ENCODE assay signal across 10 cellular contexts in genomic region chr1:17502326-17502778, GRCh38. TPM values are rescaled to one million over a fixed set of nuclear protein-coding genes. Genes with fewer than 3 reads are reported as not detected.
DNase-seq lines count a peak whose midpoint lies in the region; ATAC-seq, FAIRE-seq and TF ChIP-seq lines count a peak whose summit lies in the region.
"Had no signal": no experiment of that assay in that cellular context is flagged by ENCODE, and none has a peak within 500 bp of the region (broad histone marks: within the 10 kb centered on the region; RNA-seq: fewer than 3 reads in every experiment).

No MANE protein-coding gene starts in this region.

- no peak overlapping the region for H3K9ac ChIP-seq in mammary epithelial cell (ENCODE audit: insufficient read depth, low read length)

- intact Hi-C loops in mammary epithelial cell (cut with micrococcal nuclease): loop anchor here (1.0 kb wide), 3 partner anchors 70 to 1079 kb away; no protein-coding TSS in a partner anchor

- peak; percentile 9 for FAIRE-seq in islet of Langerhans (lab: Jason Lieb, UNC)
- FAIRE-seq: endometrium had no signal

- no peaks in the 10 kb centered on the region for H3K9me3 ChIP-seq in mammary epithelial cell (replicated peaks; ENCODE audit: insufficient read depth, low read length)

- no peaks in the 10 kb centered on the region for H3K36me3 ChIP-seq in mammary epithelial cell (ENCODE audit: insufficient read depth, low read length)

- no peaks in the 10 kb centered on the region for H3K4me1 Mint-ChIP-seq in T-cell
- H3K4me1 Mint-ChIP-seq: CD8-positive, alpha-beta memory T cell had no signal

- ATAC-seq in T-cell (replicated peaks in 1 of 4) (peak in 1 of 4 experiments; percentile 52), GM19351 (IDR thresholded peaks at IDR 0.05; ENCODE audit: unreplicated experiment) (no peak)

- H3K4me2 ChIP-seq in mammary epithelial cell (ENCODE audit: insufficient read depth, low read depth, low read length): no peak overlapping the region

- POLR2A ChIA-PET in T-cell (lab: Charles Lee): no interaction called here

- peak; percentile 68 for DNase-seq in NCI-H748 (lab: John Stamatoyannopoulos, UW; ENCODE audit: unreplicated experiment)
- DNase-seq in NCI-H748 treated with DMSO at 0.1 percent for 48 hours (lab: John Stamatoyannopoulos, UW): no peak
- DNase-seq in NCI-H1105 treated with DMSO at 0.1 percent for 48 hours (lab: John Stamatoyannopoulos, UW): peak; percentile 76
- DNase-seq in T-cell: peak in 22 of 34 experiments; percentile 4 to 42 (median 14)
- peak; percentile 52 for DNase-seq in mammary epithelial cell
- peak; percentile 50 for DNase-seq in smooth muscle cell of the brain vasculature (ENCODE audit: low read depth, low spot score)

- no peaks in the 10 kb centered on the region for H3K79me2 ChIP-seq in mammary epithelial cell (ENCODE audit: insufficient read depth, low read length)

- H3K27me3 Mint-ChIP-seq in T-cell: peaks cover 15 to 30% of the 10 kb centered on the region in 2 donors

- no peaks in the 10 kb centered on the region for H3K4me1 ChIP-seq in mammary epithelial cell (ENCODE audit: insufficient read depth, low read length)

- dilution Hi-C loops in mammary epithelial cell (cut with HindIII; ENCODE audit: low sequenced_read_pairs): no loop called here

- peaks cover 0 to 3% (median 0%) of the 10 kb centered on the region in 3 donors for H3K9me3 Mint-ChIP-seq in T-cell

- H3K27ac ChIP-seq in mammary epithelial cell (ENCODE audit: insufficient read depth, low read depth, low read length): no peak overlapping the region

- TF ChIP-seq CTCF in mammary epithelial cell (conservative IDR thresholded peaks at IDR 0.05 in 1 of 2, IDR thresholded peaks at IDR 0.05 in 1 of 2; ENCODE audit: extremely low read depth in 1 of 2, insufficient read depth in 1 of 2, low read depth in 1 of 2, low read length in 2 of 2): peak; percentile 90 to 96

- H3K4me3 ChIP-seq in mammary epithelial cell (replicated peaks in 1 of 3; ENCODE audit: insufficient read depth in 1 of 3, low read depth in 2 of 3, low read length in 3 of 3): no peak overlapping the region

- H3K4me3 Mint-ChIP-seq in T-cell: no peak overlapping the region
- H3K4me3 Mint-ChIP-seq: CD8-positive, alpha-beta memory T cell had no signal

- no peaks in the 10 kb centered on the region for H3K36me3 Mint-ChIP-seq in T-cell
- H3K36me3 Mint-ChIP-seq: CD8-positive, alpha-beta memory T cell had no signal

- no peaks in the 10 kb centered on the region for H3K27me3 ChIP-seq in mammary epithelial cell (ENCODE audit: insufficient read depth, low read length)

- no peaks in the 10 kb centered on the region for H4K20me1 ChIP-seq in mammary epithelial cell (ENCODE audit: insufficient read depth, low read length)

- 3% methylated on average over 12 of the region's 12 CpGs for WGBS in mammary epithelial cell (ENCODE audit: low coverage, missing lambda C conversion rate)

- BruUV-seq in mammary epithelial cell (replicated peaks; lab: Mats Ljungman, UMichigan): no TSS peak

- H2AFZ ChIP-seq in mammary epithelial cell (ENCODE audit: low read depth, low read length): no peak overlapping the region

- in situ Hi-C loops in mammary epithelial cell (cut with MboI; ENCODE audit: low sequenced_read_pairs in 2 of 2): loop anchor here (5.0 kb wide), 1 partner anchor 105 kb away; no protein-coding TSS in a partner anchor

- CTCF ChIA-PET in T-cell (lab: Charles Lee) (interaction anchor here in 1 of 2 donors (0.7 kb wide), 1 partner anchor 331 kb away, joined by 4 read pairs; no protein-coding TSS in a partner anchor), mammary epithelial cell (lab: Charles Lee; ENCODE audit: low non-redundant PET) (interaction anchor here (1.2 to 1.3 kb wide), 2 partner anchors 104 kb away, joined by 4 to 13 read pairs; no protein-coding TSS in a partner anchor)

- H3K27ac Mint-ChIP-seq in T-cell: no peak overlapping the region

RNA-seq across cellular contexts. Expression of gene ARHGEF10L, which starts 37.1 kb away (rescaled TPM):
- total RNA-seq in T-cell (under 1 TPM in 3 of 5 donors, not detected in 2; 0.12 to 0.30 (median 0.22) TPM), mammary epithelial cell (1 to 10 TPM; 3.4 to 5.3 TPM)
- 1.0 TPM for polyA plus RNA-seq in mammary epithelial cell
- polyA minus RNA-seq in mammary epithelial cell: 0.41 TPM
- polyA plus RNA-seq: CD8-positive, alpha-beta memory T cell had no signal
